ENCODE assay signal across 1 cellular context in genomic region chr17:57517519-57518342, GRCh38.
TF ChIP-seq lines count a peak whose summit lies in the region.

No MANE protein-coding gene starts in this region.

TF ChIP-seq in H1, 55 proteins besides CTCF, POLR2A, EP300 and RAD21 (continued from another document):
- TF ChIP-seq BRCA1 (IDR thresholded peaks at IDR 0.05; ENCODE audit: low read depth, low read length) = no peak
- TF ChIP-seq, protein P1, sequence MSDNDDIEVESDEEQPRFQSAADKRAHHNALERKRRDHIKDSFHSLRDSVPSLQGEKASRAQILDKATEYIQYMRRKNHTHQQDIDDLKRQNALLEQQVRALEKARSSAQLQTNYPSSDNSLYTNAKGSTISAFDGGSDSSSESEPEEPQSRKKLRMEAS (IDR thresholded peaks at IDR 0.05) = no peak
